8 cellular contexts compared by ENCODE assay signal in genomic region chr1:201713093-201713810, GRCh38.
DNase-seq lines count a peak whose midpoint lies in the region; ATAC-seq and TF ChIP-seq lines count a peak whose summit lies in the region.

No MANE protein-coding gene starts in this region.

- TF ChIP-seq EP300 in suprapubic skin (IDR thresholded peaks at IDR 0.05): no peak

- WGBS in suprapubic skin: 18% methylated on average over 3 of the region's 3 CpGs

- ATAC-seq in left lobe of liver: peak; percentile 65

- TF ChIP-seq CTCF in AG09309 (IDR thresholded peaks at IDR 0.05; ENCODE audit: control insufficient read depth, insufficient read depth, low read depth, low read length, missing control alignments): no peak
- TF ChIP-seq CTCF in NB4 (IDR thresholded peaks at IDR 0.05; ENCODE audit: low read depth, low read length): no peak
- TF ChIP-seq CTCF in suprapubic skin (IDR thresholded peaks at IDR 0.05): no peak

- DNase-seq in AG09309 (ENCODE audit: low read depth) (peak; percentile 99), NB4 (ENCODE audit: low read depth) (peak; percentile 88), caudate nucleus (lab: John Stamatoyannopoulos, UW) (peak in 54 of 61 donors; percentile 22 to 91 (median 63)), left lobe of liver (ENCODE audit: low spot score) (peak; percentile 62), suprapubic skin (ENCODE audit: low spot score in 2 of 2) (peak; percentile 96 to 98), GF-D8 (lab: John Stamatoyannopoulos, UW) (no peak), activated gamma-delta T cell treated with Interleukin-2 at 50 U/mL for 16 hours (no peak)
- DNase-seq in activated CD4-positive, alpha-beta T cell treated with anti-CD3 and anti-CD28 coated beads for 1 hour: no peak

- H3K4me1 ChIP-seq in suprapubic skin: peaks cover 75% of the 10 kb centered on the region

- no peaks in the 10 kb centered on the region for H3K36me3 ChIP-seq in suprapubic skin

- no peaks in the 10 kb centered on the region for H3K27me3 ChIP-seq in suprapubic skin

- TF ChIP-seq POLR2A in NB4 (IDR thresholded peaks at IDR 0.05; ENCODE audit: extremely low read depth, insufficient read length) (no peak), suprapubic skin (IDR thresholded peaks at IDR 0.05) (no peak)

- H3K9me3 ChIP-seq in suprapubic skin: no peaks in the 10 kb centered on the region

- no peak overlapping the region for H3K4me3 ChIP-seq in AG09309 (ENCODE audit: control insufficient read depth, low read depth, low read length)
- H3K4me3 ChIP-seq in NB4 (ENCODE audit: low read depth, low read length): no peak overlapping the region
- no peak overlapping the region for H3K4me3 ChIP-seq in suprapubic skin

- H3K27ac ChIP-seq in caudate nucleus (ENCODE audit: low read depth, low read length) (peak overlapping the region; percentile 100), suprapubic skin (peak overlapping the region; percentile 88)

Comparison
In these comparisons a context has a peak if more than half of its experiments do, and no peak if none do; other contexts are left out.
1. DNase-seq: peak in AG09309 (single experiment), NB4 (single experiment), caudate nucleus (54 of 61), left lobe of liver (single experiment) and suprapubic skin (2 of 2); none in GF-D8 (single experiment), activated gamma-delta T cell treated with Interleukin-2 at 50 U/mL for 16 hours (single experiment) and activated CD4-positive, alpha-beta T cell treated with anti-CD3 and anti-CD28 coated beads for 1 hour (single experiment).